Comparison of ENCODE assay signal across 11 cellular contexts in the genomic region with DNA sequence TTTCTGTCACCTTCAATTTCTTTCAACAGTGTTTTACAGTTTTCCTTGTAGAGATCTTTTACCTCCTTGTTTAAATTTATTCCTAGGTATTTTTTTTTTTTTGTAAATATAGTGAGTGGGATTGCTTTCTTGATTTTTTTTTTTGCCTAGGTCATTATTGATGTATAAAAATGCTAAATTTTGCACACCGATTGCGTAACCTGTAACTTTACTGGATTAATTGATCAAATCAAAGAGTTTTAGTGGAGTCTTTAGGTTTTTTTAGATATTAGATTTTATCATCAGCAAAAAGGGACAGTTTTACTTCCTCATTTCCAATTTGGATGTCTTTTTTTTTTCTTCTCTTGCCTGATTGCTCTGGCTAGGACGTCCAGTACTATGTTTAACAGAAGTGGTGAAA. TPM values are rescaled to one million over a fixed set of nuclear protein-coding genes. Genes with fewer than 3 reads are reported as not detected.
"Had no signal": no experiment of that assay in that cellular context is flagged by ENCODE, and none has a peak within 500 bp of the region (broad histone marks: within the 10 kb centered on the region; RNA-seq: fewer than 3 reads in every experiment).

No MANE protein-coding gene starts in this region.

- H3K9me3 ChIP-seq: HAP-1 had no signal

- H2AFZ ChIP-seq: GM23248 had no signal

- H3K36me3 ChIP-seq: HAP-1 had no signal

- DNase-seq: GM23248, GOT3, H7, HFFc6, KBM-7 had no signal

- H3K9ac ChIP-seq: GM23248 had no signal

- H3K4me3 ChIP-seq: GM23248, HAP-1 had no signal

- H3K27ac ChIP-seq: GM23248 had no signal

- FAIRE-seq: HTR-8/SVneo had no signal

- ATAC-seq: HCT116 had no signal

- H3K4me1 ChIP-seq: HAP-1 had no signal

RNA-seq across cellular contexts. Expression of gene TEX13A, which starts 40.9 kb away (rescaled TPM):
- total RNA-seq: GM23248, H4, H7, HFFc6, HT-29 had no signal
- polyA plus RNA-seq: GM23248, IgD-negative memory B cell had no signal
